Comparison of ENCODE assay signal across 14 cellular contexts in the genomic region with DNA sequence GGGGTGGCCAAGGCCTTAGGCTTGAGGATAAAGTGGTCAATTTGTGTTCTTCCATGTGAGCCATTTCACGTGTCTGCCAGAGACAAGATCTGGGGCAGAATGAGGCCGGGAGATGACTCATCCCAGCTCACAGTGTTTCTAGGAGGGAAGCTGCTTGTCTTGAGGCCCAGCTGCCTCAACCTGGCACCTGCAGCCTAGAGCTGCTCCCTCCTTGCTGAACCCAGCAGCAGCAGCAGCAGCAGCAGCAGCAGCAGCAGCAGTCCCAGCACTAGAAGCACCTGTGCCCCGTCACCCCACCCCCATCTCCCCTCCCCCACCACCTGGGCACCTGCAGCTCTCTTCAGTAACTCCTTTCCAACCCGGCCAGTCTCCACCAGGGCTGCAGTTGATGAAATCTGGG.
A peak's percentile ranks its signal among the peaks of the same experiment; 100 is the strongest.
DNase-seq lines count a peak whose midpoint lies in the region; ATAC-seq, FAIRE-seq and TF ChIP-seq lines count a peak whose summit lies in the region.
"Had no signal": no experiment of that assay in that cellular context is flagged by ENCODE, and none has a peak within 500 bp of the region (broad histone marks: within the 10 kb centered on the region; RNA-seq: fewer than 3 reads in every experiment).

No MANE protein-coding gene starts in this region.

- ATAC-seq in HG02852 (IDR thresholded peaks at IDR 0.05; ENCODE audit: unreplicated experiment) (no peak), HG03571 (IDR thresholded peaks at IDR 0.05; ENCODE audit: unreplicated experiment) (no peak)
- ATAC-seq: activated T-cell treated with anti-CD3 and anti-CD28 coated beads, Interleukin-2, amount 50 U/mL, for 4 hours had no signal

- no peaks in the 10 kb centered on the region for H3K27me3 ChIP-seq in bronchial epithelial cell (ENCODE audit: control insufficient read depth, insufficient read depth, low read length)

- FAIRE-seq in bronchial epithelial cell (lab: Jason Lieb, UNC): no peak

- no peaks in the 10 kb centered on the region for H3K36me3 ChIP-seq in bronchial epithelial cell (ENCODE audit: control insufficient read depth, insufficient read depth, low read length)
- H3K36me3 ChIP-seq: lower lobe of right lung had no signal

- DNase-seq in H4 (ENCODE audit: low spot score) (peak; percentile 13), NCI-H146 (lab: John Stamatoyannopoulos, UW) (peak; percentile 69), bronchial epithelial cell (ENCODE audit: low read depth) (peak; percentile 2), left kidney (ENCODE audit: low read depth, low spot score) (peak; percentile 16)
- no peak for DNase-seq in activated effector memory CD4-positive, alpha-beta T cell treated with anti-CD3 and anti-CD28 coated beads, Interleukin-2, amount 50 U/mL, for 16 hours
- DNase-seq: activated CD4-positive, CD25-positive, alpha-beta regulatory T cell treated with anti-CD3 and anti-CD28 coated beads, Interleukin-2, amount 50 U/mL, for 72 hours; activated T-cell treated with anti-CD3 and anti-CD28 coated beads, Interleukin-2, amount 50 U/mL, for 4 hours; effector memory CD4-positive, alpha-beta T cell; lower lobe of right lung; NCI-H526 treated with DMSO at 0.1 percent for 48 hours had no signal

- no peak for TF ChIP-seq CTCF in bronchial epithelial cell (IDR thresholded peaks at IDR 0.05; ENCODE audit: insufficient read depth, low read length, severe bottlenecking)

- no peak overlapping the region for H3K4me3 ChIP-seq in bronchial epithelial cell (ENCODE audit: low read depth, low read length)
- H3K4me3 ChIP-seq: lower lobe of right lung, SK-N-MC, skin epidermis had no signal
